10 cellular contexts compared by ENCODE assay signal in genomic region chr3:172561894-172562664, GRCh38. TPM values are rescaled to one million over a fixed set of nuclear protein-coding genes. Genes with fewer than 3 reads are reported as not detected.
DNase-seq lines count a peak whose midpoint lies in the region; ATAC-seq, FAIRE-seq and TF ChIP-seq lines count a peak whose summit lies in the region.
"Had no signal": no experiment of that assay in that cellular context is flagged by ENCODE, and none has a peak within 500 bp of the region (broad histone marks: within the 10 kb centered on the region; RNA-seq: fewer than 3 reads in every experiment).

No MANE protein-coding gene starts in this region.

- H3K9ac ChIP-seq in keratinocyte (ENCODE audit: control insufficient read depth, extremely low read depth, insufficient read depth, low read length) (peak overlapping the region; percentile 61), subcutaneous abdominal adipose tissue (ENCODE audit: low read length in 5 of 5) (peak overlapping the region in 3 of 5 donors; percentile 12 to 42 (median 37))
- H3K9ac ChIP-seq: BLaER1 had no signal

- H3K9me3 ChIP-seq in keratinocyte (ENCODE audit: control insufficient read depth, low read depth, low read length) (no peaks in the 10 kb centered on the region), subcutaneous abdominal adipose tissue (ENCODE audit: control insufficient read depth in 5 of 5, low read length in 5 of 5) (no peaks in the 10 kb centered on the region)
- H3K9me3 ChIP-seq: BLaER1, SJSA1 had no signal

- H3K27ac ChIP-seq in keratinocyte (ENCODE audit: control insufficient read depth, insufficient read depth, low read length) (peak overlapping the region; percentile 83), subcutaneous abdominal adipose tissue (ENCODE audit: low read depth, low read length) (peak overlapping the region; percentile 58)
- H3K27ac ChIP-seq: BLaER1, SJSA1 had no signal

- dilution Hi-C loops in keratinocyte (cut with MboI; ENCODE audit: extremely low pct_ligation_motif_present, low sequenced_read_pairs) = no loop called here

- H3K27me3 ChIP-seq in keratinocyte (ENCODE audit: control insufficient read depth, extremely low read depth, insufficient read depth, low read length) (no peaks in the 10 kb centered on the region), subcutaneous abdominal adipose tissue (ENCODE audit: control insufficient read depth in 5 of 5, insufficient read depth in 4 of 5, low read length in 5 of 5) (no peaks in the 10 kb centered on the region)
- H3K27me3 ChIP-seq: BLaER1, SJSA1 had no signal

- peaks cover 45% of the 10 kb centered on the region for H3K4me1 ChIP-seq in keratinocyte (ENCODE audit: control insufficient read depth, extremely low read depth, insufficient read depth, low read length)
- H3K4me1 ChIP-seq in subcutaneous abdominal adipose tissue (ENCODE audit: control insufficient read depth in 5 of 5, insufficient read depth in 5 of 5, low read length in 5 of 5) = peaks cover 0 to 54% (median 42%) of the 10 kb centered on the region in 5 donors

- DNase-seq in activated CD4-positive, alpha-beta T cell treated with anti-CD3 and anti-CD28 coated beads for 48 hours = peak; percentile 32
- no peak for DNase-seq in activated CD4-positive, alpha-beta T cell treated with anti-CD3 and anti-CD28 coated beads for 4 hours
- DNase-seq in activated CD8-positive, alpha-beta T cell treated with anti-CD3 and anti-CD28 coated beads for 36 hours = peak; percentile 35
- DNase-seq in keratinocyte (ENCODE audit: low read depth, low spot score) (no peak), GM13977 (ENCODE audit: low spot score) (no peak), SHP77 (lab: John Stamatoyannopoulos, UW) (no peak)

- H3K4me3 Mint-ChIP-seq in activated CD8-positive, alpha-beta T cell treated with anti-CD3 and anti-CD28 coated beads for 36 hours = peak overlapping the region; percentile 44

- no peak for TF ChIP-seq CTCF in activated CD8-positive, alpha-beta T cell treated with anti-CD3 and anti-CD28 coated beads for 36 hours (IDR thresholded peaks at IDR 0.05)
- no peak for TF ChIP-seq CTCF in keratinocyte (optimal IDR thresholded peaks at IDR 0.05 in 1 of 3, IDR thresholded peaks at IDR 0.05 in 1 of 3, conservative IDR thresholded peaks at IDR 0.05 in 1 of 3; ENCODE audit: extremely low read depth in 1 of 3, insufficient read depth in 2 of 3, low read length in 3 of 3)
- TF ChIP-seq CTCF in GM13977 (IDR thresholded peaks at IDR 0.05; ENCODE audit: extremely low read depth, insufficient read depth, missing control alignments) = no peak

- H3K4me3 ChIP-seq in keratinocyte (ENCODE audit: control insufficient read depth in 2 of 3, extremely low read depth in 1 of 3, insufficient read depth in 2 of 3, low read depth in 1 of 3, low read length in 3 of 3) (peak overlapping the region in 2 of 3 experiments; percentile 1 to 50), subcutaneous abdominal adipose tissue (ENCODE audit: low read depth in 1 of 5, low read length in 5 of 5) (peak overlapping the region in 2 of 5 donors; percentile 12 to 27)
- H3K4me3 ChIP-seq: BLaER1, SJSA1 had no signal

- peak overlapping the region; percentile 72 for H3K4me2 ChIP-seq in keratinocyte (ENCODE audit: control insufficient read depth, extremely low read depth, insufficient read depth, low read depth, low read length)
- H3K4me2 ChIP-seq: BLaER1 had no signal

- intact Hi-C loops in activated CD8-positive, alpha-beta T cell treated with anti-CD3 and anti-CD28 coated beads for 36 hours (cut with micrococcal nuclease) = loop anchor here (2.0 kb wide), 3 partner anchors 19 to 41 kb away; no protein-coding TSS in a partner anchor

- peaks cover 41% of the 10 kb centered on the region for H3K4me1 Mint-ChIP-seq in activated CD8-positive, alpha-beta T cell treated with anti-CD3 and anti-CD28 coated beads for 36 hours (ENCODE audit: low read depth)

- POLR2A ChIA-PET in activated CD8-positive, alpha-beta T cell treated with anti-CD3 and anti-CD28 coated beads for 36 hours (lab: Charles Lee) = interaction anchor here (0.7 to 2.2 kb wide), 10 partner anchors 10 to 91 kb away, joined by 3 to 14 read pairs (median 5); partner anchors contain the start of gene TNFSF10

- H2AFZ ChIP-seq in keratinocyte (ENCODE audit: control insufficient read depth, low read length) = peak overlapping the region; percentile 68

- no peaks in the 10 kb centered on the region for H3K9me1 ChIP-seq in keratinocyte (ENCODE audit: control insufficient read depth, extremely low read depth, insufficient read depth, low read length)

- no peaks in the 10 kb centered on the region for H3K36me3 ChIP-seq in keratinocyte (ENCODE audit: control insufficient read depth in 2 of 2, extremely low read depth in 1 of 2, insufficient read depth in 2 of 2, low read length in 2 of 2)
- no peaks in the 10 kb centered on the region for H3K36me3 ChIP-seq in subcutaneous abdominal adipose tissue (ENCODE audit: control insufficient read depth in 5 of 5, insufficient read depth in 5 of 5, low read length in 5 of 5)
- H3K36me3 ChIP-seq: BLaER1, SJSA1 had no signal

- CTCF ChIA-PET in activated CD8-positive, alpha-beta T cell treated with anti-CD3 and anti-CD28 coated beads for 36 hours (lab: Charles Lee) = interaction anchor here (0.8 to 3.9 kb wide), 9 partner anchors 12 to 231 kb away, joined by 3 to 23 read pairs (median 3); no protein-coding TSS in a partner anchor

- H3K9me3 Mint-ChIP-seq in activated CD8-positive, alpha-beta T cell treated with anti-CD3 and anti-CD28 coated beads for 36 hours = peaks cover 1% of the 10 kb centered on the region

- no peaks in the 10 kb centered on the region for H4K20me1 ChIP-seq in keratinocyte (ENCODE audit: control insufficient read depth, extremely low read depth, insufficient read depth, low read length)
- H4K20me1 ChIP-seq: BLaER1 had no signal

- H3K27me3 Mint-ChIP-seq in activated CD8-positive, alpha-beta T cell treated with anti-CD3 and anti-CD28 coated beads for 36 hours = no peaks in the 10 kb centered on the region

- in situ Hi-C loops in GM13977 (cut with MboI; ENCODE audit: low pct_unique_long_range_greater_than_20kb, low sequenced_read_pairs, unreplicated experiment) = no loop called here

- no peak for FAIRE-seq in keratinocyte (lab: Jason Lieb, UNC)

- ATAC-seq in activated CD8-positive, alpha-beta T cell treated with anti-CD3 and anti-CD28 coated beads for 36 hours = peak; percentile 65
- ATAC-seq in GM19467 (IDR thresholded peaks at IDR 0.05; ENCODE audit: unreplicated experiment) = no peak

- no peaks in the 10 kb centered on the region for H3K36me3 Mint-ChIP-seq in activated CD8-positive, alpha-beta T cell treated with anti-CD3 and anti-CD28 coated beads for 36 hours (ENCODE audit: low read depth)

- H3K79me2 ChIP-seq in keratinocyte (ENCODE audit: control insufficient read depth, insufficient read depth, low read length) = no peaks in the 10 kb centered on the region

- peak overlapping the region; percentile 91 for H3K27ac Mint-ChIP-seq in activated CD8-positive, alpha-beta T cell treated with anti-CD3 and anti-CD28 coated beads for 36 hours

RNA-seq across cellular contexts. Expression of gene TNFSF10, which starts 38.8 kb away (rescaled TPM):
- 10 to 100 TPM; 21.5 to 23.6 TPM for total RNA-seq in activated CD8-positive, alpha-beta T cell treated with anti-CD3 and anti-CD28 coated beads for 36 hours
- polyA plus RNA-seq in keratinocyte = 21.7 to 47.2 TPM (median 22.2 TPM) in 3 replicates
- polyA plus RNA-seq in keratinocyte (2011; ENCODE audit: low read depth) = 30.2 TPM
- 8.4 and 14.6 TPM in 2 replicates for polyA plus RNA-seq in keratinocyte (2011; cell fraction: cytosol; rRNA removed)
- polyA plus RNA-seq in keratinocyte (2011; cell fraction: nucleus; rRNA removed) = 39.4 and 45.3 TPM in 2 replicates
- 18.6 and 28.6 TPM in 2 replicates for polyA plus RNA-seq in keratinocyte (2012; ENCODE audit: low replicate concordance)
- polyA minus RNA-seq in keratinocyte = 17.3 to 42.2 TPM (median 17.9 TPM) in 3 replicates
- polyA minus RNA-seq in keratinocyte (2011; cell fraction: cytosol; rRNA and poly(A)+ RNA removed) = 4.6 TPM
- polyA minus RNA-seq in keratinocyte (2011; cell fraction: nucleus; rRNA and poly(A)+ RNA removed) = 27.8 and 41.7 TPM in 2 replicates

Comparison
In these comparisons a context has a peak if more than half of its experiments do, and no peak if none do; other contexts are left out.
1. DNase-seq: peak in activated CD4-positive, alpha-beta T cell treated with anti-CD3 and anti-CD28 coated beads for 48 hours (single experiment) and activated CD8-positive, alpha-beta T cell treated with anti-CD3 and anti-CD28 coated beads for 36 hours (single experiment); none in activated CD4-positive, alpha-beta T cell treated with anti-CD3 and anti-CD28 coated beads for 4 hours (0 of 2), keratinocyte (single experiment), GM13977 (single experiment) and SHP77 (0 of 2).